In genomic region chr15:52527898-52528464, GRCh38 we compare ENCODE assay signal across 8 cellular contexts. TPM values are rescaled to one million over a fixed set of nuclear protein-coding genes. Genes with fewer than 3 reads are reported as not detected.
A peak's percentile ranks its signal among the peaks of the same experiment; 100 is the strongest.
DNase-seq lines count a peak whose midpoint lies in the region; ATAC-seq and TF ChIP-seq lines count a peak whose summit lies in the region.

No MANE protein-coding gene starts in this region.

- H3K27me3 Mint-ChIP-seq in CD8-positive, alpha-beta memory T cell = no peaks in the 10 kb centered on the region
- H3K27me3 Mint-ChIP-seq in H9 (ENCODE audit: low read depth) = peaks cover 53% of the 10 kb centered on the region

- H3K9me3 ChIP-seq in CD8-positive, alpha-beta memory T cell (ENCODE audit: low read length) = no peaks in the 10 kb centered on the region
- H3K9me3 ChIP-seq in H9 (ENCODE audit: control insufficient read depth, low read depth, low read length) = no peaks in the 10 kb centered on the region
- H3K9me3 ChIP-seq in PC-3 (ENCODE audit: low read length) = no peaks in the 10 kb centered on the region

- peaks cover 16% of the 10 kb centered on the region for H3K4me1 ChIP-seq in CD8-positive, alpha-beta memory T cell (ENCODE audit: insufficient read depth, low read length)
- H3K4me1 ChIP-seq in H9 (ENCODE audit: insufficient read depth, low read length) = no peaks in the 10 kb centered on the region
- peaks cover 21% of the 10 kb centered on the region for H3K4me1 ChIP-seq in PC-3 (ENCODE audit: insufficient read depth, low read length)

- H3K36me3 Mint-ChIP-seq in CD8-positive, alpha-beta memory T cell = peaks cover 0 to 3% (median 0%) of the 10 kb centered on the region in 3 donors
- no peaks in the 10 kb centered on the region for H3K36me3 Mint-ChIP-seq in H9 (ENCODE audit: insufficient read depth in 1 of 3, low read depth in 3 of 3)

- H3K4ac ChIP-seq in H9 (ENCODE audit: low read depth, low read length) = no peak overlapping the region

- H3K4me2 ChIP-seq in H9 (ENCODE audit: insufficient read depth, insufficient read length, low read length) (peak overlapping the region; percentile 81), PC-3 (ENCODE audit: low read length) (peak overlapping the region; percentile 98)

- no peak overlapping the region for H2BK120ac ChIP-seq in H9 (ENCODE audit: low read depth, low read length, poor library complexity, severe bottlenecking)

- H3T11ph ChIP-seq in H9 (ENCODE audit: low read length) = no peak overlapping the region

- H4K20me1 ChIP-seq in H9 (ENCODE audit: control insufficient read depth, insufficient read depth, insufficient read length) (no peaks in the 10 kb centered on the region), PC-3 (ENCODE audit: low read length) (peaks cover 7% of the 10 kb centered on the region; the same call in 1 of the 2 replicates)

- no peak overlapping the region for H4K8ac ChIP-seq in H9 (replicated peaks; ENCODE audit: insufficient read length, low read depth, low read length)

- H3K23me2 ChIP-seq in H9 (ENCODE audit: insufficient read length, low read depth, low read length, poor library complexity, severe bottlenecking) = peaks cover 18% of the 10 kb centered on the region

- no CpG with 5 or more reads among the region's 24 CpGs for WGBS in H9 (ENCODE audit: extremely low coverage, insufficient read length, low lambda C conversion rate)

- H3K9ac ChIP-seq in H9 (ENCODE audit: extremely low read depth, insufficient read length, low read length) (peak overlapping the region; percentile 21), PC-3 (ENCODE audit: low read length) (peak overlapping the region; percentile 90)

- H3K4me3 ChIP-seq in CD8-positive, alpha-beta memory T cell (ENCODE audit: low read length) = peak overlapping the region; percentile 63
- peak overlapping the region; percentile 97 for H3K4me3 ChIP-seq in PC-3 (ENCODE audit: low read length)

- no peaks in the 10 kb centered on the region for H3K79me1 ChIP-seq in H9 (ENCODE audit: insufficient read depth, low read depth, low read length, poor library complexity, severe bottlenecking)

- H3K9me2 ChIP-seq in PC-3 (replicated peaks; ENCODE audit: low read length) = no peaks in the 10 kb centered on the region

- no peak overlapping the region for H2BK5ac ChIP-seq in H9 (ENCODE audit: insufficient read length, low read length)

- TF ChIP-seq CTCF in H9 (conservative IDR thresholded peaks at IDR 0.05) (no peak), PC-3 (conservative IDR thresholded peaks at IDR 0.05; ENCODE audit: low read depth, low read length) (no peak), omental fat pad (IDR thresholded peaks at IDR 0.05) (no peak)

- no peak overlapping the region for H2BK12ac ChIP-seq in H9 (ENCODE audit: insufficient read length, low read depth, low read length)

- H3K4me3 Mint-ChIP-seq in CD8-positive, alpha-beta memory T cell = peak overlapping the region; percentile 94 to 99 (median 96)
- peak overlapping the region; percentile 88 to 93 for H3K4me3 Mint-ChIP-seq in H9

- peak overlapping the region; percentile 45 for H3K27ac ChIP-seq in CD8-positive, alpha-beta memory T cell (ENCODE audit: low read depth, low read length)
- H3K27ac ChIP-seq in H9 (ENCODE audit: insufficient read length, low read depth, low read length) (no peak overlapping the region), PC-3 (ENCODE audit: low read length) (peak overlapping the region; percentile 61)

- no peak overlapping the region for H2AFZ ChIP-seq in H9 (ENCODE audit: low read length)
- peak overlapping the region; percentile 81 for H2AFZ ChIP-seq in PC-3 (ENCODE audit: low read length)

- H2BK15ac ChIP-seq in H9 (ENCODE audit: low read depth, low read length) = no peak overlapping the region

- POLR2A ChIA-PET in CD8-positive, alpha-beta memory T cell (lab: Charles Lee) = interaction anchor here (0.7 to 1.1 kb wide), 5 partner anchors 46 to 348 kb away, joined by 3 to 4 read pairs (median 3); no protein-coding TSS in a partner anchor
- POLR2A ChIA-PET in PC-3 (lab: Charles Lee; ENCODE audit: unreplicated experiment) = interaction anchor here (0.5 kb wide), 1 partner anchor 164 kb away, joined by 3 read pairs; no protein-coding TSS in a partner anchor

- intact Hi-C loops in PC-3 (cut with micrococcal nuclease) = loop anchor here (2.0 to 5.0 kb wide), 2 partner anchors 197 to 266 kb away; no protein-coding TSS in a partner anchor

- DNase-seq in CD8-positive, alpha-beta memory T cell = peak in 4 of 5 donors; percentile 7 to 61 (median 24)
- DNase-seq in H9 (no peak), PC-3 (peak; percentile 34), globus pallidus (ENCODE audit: low spot score) (peak; percentile 44), omental fat pad (ENCODE audit: low spot score) (no peak), ureter (ENCODE audit: low spot score) (peak; percentile 47), NCI-H2107 treated with DMSO at 0.1 percent for 48 hours (lab: John Stamatoyannopoulos, UW; ENCODE audit: unreplicated experiment) (no peak)
- peak in 3 of 4 experiments; percentile 7 to 26 (median 22) for DNase-seq in activated naive CD4-positive, alpha-beta T cell (lab: John Stamatoyannopoulos, UW)

- peak overlapping the region; percentile 76 for H3K14ac ChIP-seq in H9 (ENCODE audit: insufficient read depth, low read length)

- no peaks in the 10 kb centered on the region for H3K36me3 ChIP-seq in CD8-positive, alpha-beta memory T cell (ENCODE audit: insufficient read depth, low read length)
- H3K36me3 ChIP-seq in PC-3 (ENCODE audit: low read depth, low read length) = no peaks in the 10 kb centered on the region

- ATAC-seq in PC-3 (peak; percentile 18), omental fat pad (ENCODE audit: low FRiP score) (peak; percentile 34)

- H3K56ac ChIP-seq in H9 (ENCODE audit: insufficient read length, low read depth, low read length) = no peak overlapping the region

- H3K27me3 ChIP-seq in CD8-positive, alpha-beta memory T cell (ENCODE audit: insufficient read depth, low read length, poor library complexity, severe bottlenecking) = no peaks in the 10 kb centered on the region
- H3K27me3 ChIP-seq in H9 (ENCODE audit: insufficient read depth, low read length) (peaks cover 7% of the 10 kb centered on the region; the same call in 1 of the 2 replicates), PC-3 (ENCODE audit: low read length) (no peaks in the 10 kb centered on the region)

- no peak overlapping the region for H2BK20ac ChIP-seq in H9 (ENCODE audit: low read depth, low read length, poor library complexity, severe bottlenecking)

- BruUV-seq in PC-3 (replicated peaks; lab: Mats Ljungman, UMichigan) = no TSS peak

- no peaks in the 10 kb centered on the region for H3F3A ChIP-seq in PC-3 (ENCODE audit: low read length, unreplicated experiment)

- H3K27ac Mint-ChIP-seq in CD8-positive, alpha-beta memory T cell = peak overlapping the region; percentile 85 to 98 (median 94)
- H3K27ac Mint-ChIP-seq in H9 = peak overlapping the region in 2 of 3 experiments; percentile 65 to 79; a peak in 2 of 7 replicates

- H3K18ac ChIP-seq in H9 (ENCODE audit: insufficient read length, low read depth, low read length) = peak overlapping the region; percentile 21

- no peaks in the 10 kb centered on the region; the same call in 1 of the 2 replicates for H3K79me2 ChIP-seq in H9 (ENCODE audit: insufficient read depth, low read length)
- H3K79me2 ChIP-seq in PC-3 (ENCODE audit: low read length) = peaks cover 49% of the 10 kb centered on the region

- no peak overlapping the region for H4K5ac ChIP-seq in H9 (ENCODE audit: insufficient read length, low read depth, low read length)

- no peak overlapping the region for H2AK5ac ChIP-seq in H9 (ENCODE audit: insufficient read length, low read length)

- no peak overlapping the region for H4K91ac ChIP-seq in H9 (ENCODE audit: insufficient read length, low read depth, low read length)

- peaks cover 32 to 55% (median 51%) of the 10 kb centered on the region in 3 donors for H3K4me1 Mint-ChIP-seq in CD8-positive, alpha-beta memory T cell
- H3K4me1 Mint-ChIP-seq in H9 = peaks cover 23 to 28% of the 10 kb centered on the region in 2 experiments

- H3K9me3 Mint-ChIP-seq in CD8-positive, alpha-beta memory T cell = no peaks in the 10 kb centered on the region
- no peaks in the 10 kb centered on the region; a peak in 1 of 5 replicates for H3K9me3 Mint-ChIP-seq in H9

- H3K23ac ChIP-seq in H9 (ENCODE audit: insufficient read length, low read depth, low read length) = no peak overlapping the region

- CTCF ChIA-PET in CD8-positive, alpha-beta memory T cell (lab: Charles Lee) = interaction anchor here (0.6 to 1.5 kb wide), 9 partner anchors 18 to 208 kb away, joined by 3 to 4 read pairs (median 3); partner anchors contain the start of gene ATOSA
- CTCF ChIA-PET in PC-3 (lab: Charles Lee) = interaction anchor here (0.7 kb wide), 1 partner anchor 7 kb away, joined by 5 read pairs; no protein-coding TSS in a partner anchor

RNA-seq across cellular contexts. Expression of gene MYO5A, which starts 0.7 kb away (rescaled TPM):
- 10 to 100 TPM; 31.0 to 37.3 TPM for total RNA-seq in CD8-positive, alpha-beta memory T cell
- 15.8 TPM for polyA plus RNA-seq in CD8-positive, alpha-beta memory T cell
- total RNA-seq in H9 (2021) (21.8 and 22.0 TPM in 2 replicates), PC-3 (2014; rRNA removed) (42.1 and 55.7 TPM in 2 replicates), omental fat pad (10 to 100 TPM; 45.5 to 81.6 (median 65.5) TPM), ureter (25.3 TPM)

RNA-seq across cellular contexts. Expression of gene ARPP19, which starts 40.8 kb away (rescaled TPM):
- total RNA-seq in CD8-positive, alpha-beta memory T cell = 100 to 1,000 TPM; 226 to 270 TPM
- 55.3 TPM for polyA plus RNA-seq in CD8-positive, alpha-beta memory T cell
- total RNA-seq in H9 (2021) (229 and 247 TPM in 2 replicates), PC-3 (2014; rRNA removed) (54.4 and 65.8 TPM in 2 replicates), omental fat pad (100 to 1,000 TPM; 105 to 144 (median 131) TPM), ureter (125 TPM)

Comparison
In these comparisons a context has a peak if more than half of its experiments do, and no peak if none do; other contexts are left out.
1. DNase-seq: peak in CD8-positive, alpha-beta memory T cell (4 of 5), PC-3 (single experiment), activated naive CD4-positive, alpha-beta T cell (3 of 4), globus pallidus (single experiment) and ureter (single experiment); none in H9 (single experiment), omental fat pad (single experiment) and NCI-H2107 treated with DMSO at 0.1 percent for 48 hours (single experiment).